Comparison of ENCODE assay signal across 18 cellular contexts in genomic region chr9:13759624-13760023, GRCh38.
"Had no signal": no experiment of that assay in that cellular context is flagged by ENCODE, and none has a peak within 500 bp of the region (broad histone marks: within the 10 kb centered on the region; RNA-seq: fewer than 3 reads in every experiment).

No MANE protein-coding gene starts in this region.

- H3K9me3 ChIP-seq: heart left ventricle, pancreas, tibial artery, upper lobe of left lung, uterus had no signal

- H3K4me2 ChIP-seq: smooth muscle cell had no signal

- H3K27ac ChIP-seq: coronary artery, heart left ventricle, pancreas, tibial artery, upper lobe of left lung, uterus had no signal

- DNase-seq: effector CD4-positive, alpha-beta T cell; endodermal cell; erythroblast; hypothalamus; kidney glomerular epithelial cell; natural killer cell; occipital lobe; pancreas; stimulated activated CD4-positive, alpha-beta T cell treated with anti-CD3 and anti-CD28 coated beads, Interleukin-4, amount 100 ng/mL, for 1 hour; stimulated activated CD8-positive, alpha-beta memory T cell treated with anti-CD3 and anti-CD28 coated beads, Interleukin-4, amount 100 ng/mL, for 48 hours; stimulated activated naive CD8-positive, alpha-beta T cell treated with anti-CD3 and anti-CD28 coated beads, Interleukin-15, Interleukin-2, amounts not matched to agents 100 U/mL and 50 U/mL, for 24 hours; tibial artery; uterus had no signal

- ATAC-seq: natural killer cell; pancreas; stimulated activated effector memory CD8-positive, alpha-beta T cell treated with anti-CD3 and anti-CD28 coated beads, Interleukin-12 subunit alpha, Interleukin-12 subunit beta, amount 100 ng/mL, for 72 hours; stimulated activated naive CD8-positive, alpha-beta T cell treated with anti-CD3 and anti-CD28 coated beads, Interleukin-15, Interleukin-2, amounts not matched to agents 100 U/mL and 50 U/mL, for 24 hours had no signal

- H3K4me3 ChIP-seq: coronary artery, heart left ventricle, pancreas, smooth muscle cell, tibial artery, upper lobe of left lung, uterus had no signal

- H3K36me3 ChIP-seq: heart left ventricle, pancreas, tibial artery, upper lobe of left lung, uterus had no signal

- H3K4me1 ChIP-seq: pancreas, tibial artery, upper lobe of left lung, uterus had no signal

- H3K27me3 ChIP-seq: heart left ventricle, pancreas, tibial artery, upper lobe of left lung, uterus had no signal
